In the genomic region with DNA sequence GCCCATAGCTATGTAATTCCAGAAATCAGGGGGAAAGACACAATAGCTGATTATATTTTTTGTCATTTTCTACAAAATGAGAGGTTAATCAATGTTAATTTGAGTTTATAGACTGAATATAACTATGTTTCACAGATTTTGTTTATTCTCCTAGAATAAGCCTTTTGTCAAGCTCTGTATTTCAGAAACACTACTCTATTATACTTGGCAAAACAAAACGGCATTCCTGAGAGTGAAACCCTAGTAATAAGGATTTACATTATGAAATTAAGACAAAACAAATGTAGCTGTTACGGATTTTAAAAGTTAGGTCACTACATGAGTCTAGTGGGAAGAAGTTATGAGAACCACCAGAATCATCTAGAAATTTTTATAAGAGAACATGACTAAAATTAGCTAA, we compare ENCODE assay signal across 14 cellular contexts.
DNase-seq lines count a peak whose midpoint lies in the region; ATAC-seq lines count a peak whose summit lies in the region.
"Had no signal": no experiment of that assay in that cellular context is flagged by ENCODE, and none has a peak within 500 bp of the region (broad histone marks: within the 10 kb centered on the region; RNA-seq: fewer than 3 reads in every experiment).

No MANE protein-coding gene starts in this region.

- DNase-seq in SK-MEL-5 (ENCODE audit: low read depth, low spot score) (peak; percentile 61), fibroblast of gingiva (ENCODE audit: low read depth) (peak; percentile 9), pons (ENCODE audit: low spot score) (peak; percentile 7), dedifferentiated amniotic fluid mesenchymal stem cell (ENCODE audit: extremely low spot score) (no peak), GF-D8 (lab: John Stamatoyannopoulos, UW) (no peak)
- DNase-seq: C1 segment of cervical spinal cord; Caco-2; CD4-positive, alpha-beta memory T cell; DMS153; DND-41; GOT3; HFFc6 had no signal

- ATAC-seq in GM21529 (IDR thresholded peaks at IDR 0.05; ENCODE audit: unreplicated experiment), result no peak
- ATAC-seq: GM12878 had no signal

- in situ Hi-C loops in SK-MEL-5 (cut with HindIII; ENCODE audit: low pct_unique_long_range_greater_than_20kb, low sequenced_read_pairs), result no loop called here

Comparison
In these comparisons a context has a peak if more than half of its experiments do, and no peak if none do; other contexts are left out.
1. DNase-seq: peak in SK-MEL-5 (single experiment), fibroblast of gingiva (single experiment) and pons (single experiment); none in dedifferentiated amniotic fluid mesenchymal stem cell (single experiment) and GF-D8 (single experiment).